Comparison of ENCODE assay signal across 22 cellular contexts in the genomic region with DNA sequence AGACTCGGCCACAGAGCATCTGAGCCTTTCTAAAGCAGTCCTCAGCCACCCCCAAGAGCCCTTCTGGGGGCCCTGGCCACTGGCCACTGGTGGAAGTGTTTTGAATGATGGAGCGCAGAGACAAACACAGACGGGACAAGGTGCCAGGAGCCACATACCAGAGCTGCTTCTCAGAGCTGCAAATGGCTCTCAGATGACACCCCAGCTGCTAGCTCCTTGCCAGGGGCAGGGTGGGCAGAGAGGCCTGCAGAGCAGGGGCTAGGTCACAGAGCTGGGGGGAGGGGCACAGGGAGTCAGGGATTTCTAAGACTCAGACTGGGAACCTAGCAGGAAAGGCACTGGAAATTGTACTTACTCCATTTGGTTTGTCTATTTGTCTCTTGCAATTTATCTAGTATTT. TPM values are rescaled to one million over a fixed set of nuclear protein-coding genes. Genes with fewer than 3 reads are reported as not detected.
DNase-seq lines count a peak whose midpoint lies in the region; ATAC-seq and TF ChIP-seq lines count a peak whose summit lies in the region.
"Had no signal": no experiment of that assay in that cellular context is flagged by ENCODE, and none has a peak within 500 bp of the region (broad histone marks: within the 10 kb centered on the region; RNA-seq: fewer than 3 reads in every experiment).

No MANE protein-coding gene starts in this region.

- H3K4me1 Mint-ChIP-seq in brain = peaks cover 98% of the 10 kb centered on the region
- H3K4me1 Mint-ChIP-seq: T-cell had no signal

- in situ Hi-C loops in GM13976 (cut with MboI; ENCODE audit: low sequenced_read_pairs, unreplicated experiment) = no loop called here

- H3K4me3 Mint-ChIP-seq in brain = peak overlapping the region in 3 of 5 experiments; percentile 6 to 37 (median 30)
- H3K4me3 Mint-ChIP-seq: activated CD4-positive, alpha-beta memory T cell treated with anti-CD3 and anti-CD28 coated beads for 36 hours; B cell; IgD-negative memory B cell; stimulated activated memory B cell treated with anti-CD40 and anti-IgM and Interleukin-4, amounts not matched to agents 10 μg/mL and 1 μg/mL and 100 μg/mL, for 72 hours; T-cell had no signal

- TF ChIP-seq CTCF in brain (conservative IDR thresholded peaks at IDR 0.05) (no peak), GM13976 (IDR thresholded peaks at IDR 0.05; ENCODE audit: borderline replicate concordance, control extremely low read depth, extremely low read depth, insufficient read depth, missing control alignments) (no peak)

- peak; percentile 58 for DNase-seq in AG08395 (ENCODE audit: low spot score)
- peak; percentile 34 for DNase-seq in EH (ENCODE audit: low read depth)
- DNase-seq in myocyte (ENCODE audit: low read depth) = peak; percentile 83
- no peak for DNase-seq in AML-193 (lab: John Stamatoyannopoulos, UW)
- DNase-seq in cerebellar cortex (ENCODE audit: low spot score) = no peak
- DNase-seq in GM13976 (ENCODE audit: low spot score) = no peak
- DNase-seq: activated CD4-positive, alpha-beta memory T cell treated with anti-CD3 and anti-CD28 coated beads for 36 hours; activated naive CD4-positive, alpha-beta T cell treated with Interleukin-2 at 50 U/mL for 16 hours; anterior cingulate cortex; cerebellar nuclear complex; left colon; MG63; NCI-H146; NCI-H446 treated with DMSO at 0.1 percent for 48 hours; T-cell had no signal

- no peaks in the 10 kb centered on the region for H3K36me3 Mint-ChIP-seq in brain
- H3K36me3 Mint-ChIP-seq: activated CD4-positive, alpha-beta memory T cell treated with anti-CD3 and anti-CD28 coated beads for 36 hours; IgD-negative memory B cell; stimulated activated memory B cell treated with anti-CD40 and anti-IgM and Interleukin-4, amounts not matched to agents 10 μg/mL and 1 μg/mL and 100 μg/mL, for 72 hours; T-cell had no signal

- ATAC-seq in GM21576 (IDR thresholded peaks at IDR 0.05; ENCODE audit: unreplicated experiment) = no peak
- ATAC-seq: HCT116; left colon; sciatic nerve; stimulated activated memory B cell treated with anti-CD40 and anti-IgM and Interleukin-4, amounts not matched to agents 10 μg/mL and 1 μg/mL and 100 μg/mL, for 72 hours; T-cell had no signal

- H3K27ac Mint-ChIP-seq in brain = peak overlapping the region; percentile 77 to 97 (median 97)
- H3K27ac Mint-ChIP-seq: activated CD4-positive, alpha-beta memory T cell treated with anti-CD3 and anti-CD28 coated beads for 36 hours; B cell; stimulated activated memory B cell treated with anti-CD40 and anti-IgM and Interleukin-4, amounts not matched to agents 10 μg/mL and 1 μg/mL and 100 μg/mL, for 72 hours; T-cell had no signal

- H3K9me3 Mint-ChIP-seq in brain = no peaks in the 10 kb centered on the region
- H3K9me3 Mint-ChIP-seq: activated CD4-positive, alpha-beta memory T cell treated with anti-CD3 and anti-CD28 coated beads for 36 hours; IgD-negative memory B cell; stimulated activated memory B cell treated with anti-CD40 and anti-IgM and Interleukin-4, amounts not matched to agents 10 μg/mL and 1 μg/mL and 100 μg/mL, for 72 hours; T-cell had no signal

- no peaks in the 10 kb centered on the region for H3K27me3 Mint-ChIP-seq in brain

RNA-seq across cellular contexts. Expression of a gene that starts 30.4 kb away (rescaled TPM):
- 5.1 TPM for polyA plus RNA-seq in brain (ENCODE audit: insufficient read depth, low read depth, low replicate concordance)
- total RNA-seq in myocyte = 30.8 and 41.3 TPM in 2 replicates
- polyA plus RNA-seq in myocyte (2012) = 5.5 TPM

Comparison
In these comparisons a context has a peak if more than half of its experiments do, and no peak if none do; other contexts are left out.
1. DNase-seq: peak in AG08395 (single experiment), EH (single experiment) and myocyte (single experiment); none in AML-193 (0 of 2), cerebellar cortex (single experiment) and GM13976 (single experiment).